Comparison of ENCODE assay signal across 8 cellular contexts in the genomic region with DNA sequence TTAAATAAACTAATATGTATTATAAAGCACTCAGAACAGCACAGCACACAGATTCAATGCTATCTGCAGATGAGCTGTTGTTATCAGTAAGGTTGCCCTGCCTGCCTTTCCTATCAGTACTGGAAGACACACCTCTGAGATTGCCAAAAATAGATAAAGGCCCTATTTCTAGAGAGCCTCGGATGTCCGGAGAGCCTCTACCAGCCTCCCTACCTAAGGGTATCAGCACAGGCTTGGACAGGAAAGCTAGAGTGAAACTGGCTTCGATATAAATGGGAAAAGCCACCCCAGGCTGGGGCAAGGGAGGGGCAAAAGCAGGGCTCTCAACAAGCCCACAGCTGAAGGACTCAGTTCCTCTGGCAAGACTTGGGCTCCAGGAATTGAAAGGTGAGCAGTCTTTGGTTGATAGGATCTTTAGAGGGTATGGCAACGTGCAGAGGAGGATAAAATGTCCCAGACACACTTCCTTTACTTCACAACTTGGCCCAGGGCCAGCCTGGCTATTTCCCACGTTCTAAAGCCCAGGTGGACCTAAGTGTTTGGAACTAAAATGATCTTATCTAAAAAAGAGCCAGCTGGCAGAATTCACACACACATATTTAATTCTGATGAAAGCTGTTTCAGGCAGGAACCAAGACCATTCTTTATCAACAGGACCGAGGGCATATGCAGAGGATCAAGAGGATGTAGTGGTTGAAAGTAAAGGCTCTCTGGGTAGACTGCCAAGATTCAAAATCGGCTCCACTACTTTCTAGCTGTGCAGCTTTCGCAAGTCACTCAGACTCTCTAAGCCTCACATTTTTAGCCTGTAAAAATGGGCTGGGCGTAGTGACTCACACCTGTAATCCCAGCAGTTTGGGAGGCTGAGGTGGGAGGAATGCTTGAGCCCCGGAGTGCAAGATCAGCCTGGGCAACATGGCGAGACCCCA. TPM values are rescaled to one million over a fixed set of nuclear protein-coding genes. Genes with fewer than 3 reads are reported as not detected.
DNase-seq lines count a peak whose midpoint lies in the region; ATAC-seq and TF ChIP-seq lines count a peak whose summit lies in the region.

No MANE protein-coding gene starts in this region.

- peak; percentile 27 for DNase-seq in Calu3
- peak; percentile 14 for DNase-seq in LHCN-M2 (ENCODE audit: low read depth)
- DNase-seq in T-helper 2 cell treated with Interferon-gamma antibody and Interleukin-4, amounts not matched to agents 5 μg/mL and 100 μg/mL, for 36 hours (ENCODE audit: low spot score): no peak
- peak in 1 of 2 donors; percentile 32 for DNase-seq in left colon
- DNase-seq in dorsolateral prefrontal cortex: no peak
- no peak for DNase-seq in activated CD8-positive, alpha-beta memory T cell treated with anti-CD3 and anti-CD28 coated beads for 24 hours
- no peak for DNase-seq in T-helper 9 cell
- DNase-seq in activated T-helper 2 cell treated with anti-CD3 and anti-CD28 coated beads, Interferon-gamma antibody, Interleukin-2, Interleukin-4, amounts not matched to agents 10 μg/mL and 5 μg/mL and 100 μg/mL, durations not matched to agents 14 hours and 24 hours and 36 hours (ENCODE audit: low spot score): no peak

- H3K27me3 ChIP-seq in dorsolateral prefrontal cortex: no peaks in the 10 kb centered on the region

- H3K27me3 Mint-ChIP-seq in Calu3 (ENCODE audit: unreplicated experiment): peaks cover 17% of the 10 kb centered on the region
- peaks cover 7% of the 10 kb centered on the region for H3K27me3 Mint-ChIP-seq in T-helper 2 cell treated with Interferon-gamma antibody and Interleukin-4, amounts not matched to agents 5 μg/mL and 100 μg/mL, for 36 hours (ENCODE audit: low read depth)
- no peaks in the 10 kb centered on the region for H3K27me3 Mint-ChIP-seq in activated T-helper 2 cell treated with anti-CD3 and anti-CD28 coated beads, Interferon-gamma antibody, Interleukin-2, Interleukin-4, amounts not matched to agents 10 μg/mL and 5 μg/mL and 100 μg/mL, durations not matched to agents 14 hours and 24 hours and 36 hours (ENCODE audit: low read depth)

- H3K4me3 ChIP-seq in dorsolateral prefrontal cortex: no peak overlapping the region

- peak overlapping the region; percentile 17 for H3K4me3 Mint-ChIP-seq in Calu3 (ENCODE audit: low read depth, unreplicated experiment)
- H3K4me3 Mint-ChIP-seq in T-helper 2 cell treated with Interferon-gamma antibody and Interleukin-4, amounts not matched to agents 5 μg/mL and 100 μg/mL, for 36 hours: no peak overlapping the region
- H3K4me3 Mint-ChIP-seq in activated T-helper 2 cell treated with anti-CD3 and anti-CD28 coated beads, Interferon-gamma antibody, Interleukin-2, Interleukin-4, amounts not matched to agents 10 μg/mL and 5 μg/mL and 100 μg/mL, durations not matched to agents 14 hours and 24 hours and 36 hours (ENCODE audit: low read depth): no peak overlapping the region

- intact Hi-C loops in Calu3 (cut with micrococcal nuclease; ENCODE audit: unreplicated experiment) (no loop called here), left colon (cut with DNase I, micrococcal nuclease) (no loop called here), dorsolateral prefrontal cortex (cut with DNase I) (no loop called here)
- intact Hi-C loops in activated T-helper 2 cell treated with anti-CD3 and anti-CD28 coated beads, Interferon-gamma antibody, Interleukin-2, Interleukin-4, amounts not matched to agents 10 μg/mL and 5 μg/mL and 100 μg/mL, durations not matched to agents 14 hours and 24 hours and 36 hours (cut with micrococcal nuclease): no loop called here

- TF ChIP-seq CTCF in Calu3 (IDR thresholded peaks at IDR 0.05; ENCODE audit: unreplicated experiment) (no peak), dorsolateral prefrontal cortex (IDR thresholded peaks at IDR 0.05 in 54 of 56, conservative IDR thresholded peaks at IDR 0.05 in 2 of 56; ENCODE audit: low read depth in 1 of 56, partially characterized antibody in 56 of 56) (no peak)

- CTCF ChIA-PET in Calu3 (lab: Charles Lee): interaction anchor here (0.6 to 0.7 kb wide), 2 partner anchors 146 to 306 kb away, joined by 3 to 5 read pairs; no protein-coding TSS in a partner anchor

- ATAC-seq in left colon: peak; percentile 66

- no peak overlapping the region for H3K27ac ChIP-seq in dorsolateral prefrontal cortex

- no peaks in the 10 kb centered on the region for H3K9me3 Mint-ChIP-seq in Calu3 (ENCODE audit: low read depth, unreplicated experiment)
- no peaks in the 10 kb centered on the region for H3K9me3 Mint-ChIP-seq in T-helper 2 cell treated with Interferon-gamma antibody and Interleukin-4, amounts not matched to agents 5 μg/mL and 100 μg/mL, for 36 hours
- H3K9me3 Mint-ChIP-seq in activated T-helper 2 cell treated with anti-CD3 and anti-CD28 coated beads, Interferon-gamma antibody, Interleukin-2, Interleukin-4, amounts not matched to agents 10 μg/mL and 5 μg/mL and 100 μg/mL, durations not matched to agents 14 hours and 24 hours and 36 hours: no peaks in the 10 kb centered on the region

- no peaks in the 10 kb centered on the region for H3K36me3 Mint-ChIP-seq in Calu3 (ENCODE audit: insufficient read depth, unreplicated experiment)
- peaks cover 2% of the 10 kb centered on the region for H3K36me3 Mint-ChIP-seq in T-helper 2 cell treated with Interferon-gamma antibody and Interleukin-4, amounts not matched to agents 5 μg/mL and 100 μg/mL, for 36 hours (ENCODE audit: low read depth)
- H3K36me3 Mint-ChIP-seq in activated T-helper 2 cell treated with anti-CD3 and anti-CD28 coated beads, Interferon-gamma antibody, Interleukin-2, Interleukin-4, amounts not matched to agents 10 μg/mL and 5 μg/mL and 100 μg/mL, durations not matched to agents 14 hours and 24 hours and 36 hours (ENCODE audit: low read depth): no peaks in the 10 kb centered on the region

- no peak overlapping the region for H3K27ac Mint-ChIP-seq in Calu3 (ENCODE audit: unreplicated experiment)
- H3K27ac Mint-ChIP-seq in T-helper 2 cell treated with Interferon-gamma antibody and Interleukin-4, amounts not matched to agents 5 μg/mL and 100 μg/mL, for 36 hours: peak overlapping the region; percentile 49
- H3K27ac Mint-ChIP-seq in activated T-helper 2 cell treated with anti-CD3 and anti-CD28 coated beads, Interferon-gamma antibody, Interleukin-2, Interleukin-4, amounts not matched to agents 10 μg/mL and 5 μg/mL and 100 μg/mL, durations not matched to agents 14 hours and 24 hours and 36 hours: no peak overlapping the region

- no TSS peak for BruUV-seq in Calu3 (replicated peaks; lab: Mats Ljungman, UMichigan)

- peaks cover 15% of the 10 kb centered on the region for H3K4me1 Mint-ChIP-seq in Calu3 (ENCODE audit: low read depth, unreplicated experiment)
- peaks cover 34% of the 10 kb centered on the region for H3K4me1 Mint-ChIP-seq in T-helper 2 cell treated with Interferon-gamma antibody and Interleukin-4, amounts not matched to agents 5 μg/mL and 100 μg/mL, for 36 hours (ENCODE audit: low read depth)
- peaks cover 41% of the 10 kb centered on the region for H3K4me1 Mint-ChIP-seq in activated T-helper 2 cell treated with anti-CD3 and anti-CD28 coated beads, Interferon-gamma antibody, Interleukin-2, Interleukin-4, amounts not matched to agents 10 μg/mL and 5 μg/mL and 100 μg/mL, durations not matched to agents 14 hours and 24 hours and 36 hours (ENCODE audit: low read depth)

RNA-seq across cellular contexts. Expression of a gene that starts 37.8 kb away (rescaled TPM):
- 2.5 and 4.4 TPM in 2 replicates for total RNA-seq in Calu3 (2022)
- total RNA-seq in LHCN-M2 (2014; rRNA removed): 3.3 and 6.9 TPM in 2 replicates
- 1.5 TPM for polyA plus RNA-seq in LHCN-M2 (2012)
- 10 to 100 TPM; 31.3 to 31.7 TPM for total RNA-seq in left colon
- 100 to 1,000 TPM in 2 of 120 experiments, 10 to 100 TPM in 118; 35.5 to 122 (median 61.5) TPM for total RNA-seq in dorsolateral prefrontal cortex
- total RNA-seq in activated T-helper 2 cell treated with anti-CD3 and anti-CD28 coated beads, Interferon-gamma antibody, Interleukin-2, Interleukin-4, amounts not matched to agents 10 μg/mL and 5 μg/mL and 100 μg/mL, durations not matched to agents 14 hours and 24 hours and 36 hours: 49.3 and 49.6 TPM in 2 replicates

Comparison
In these comparisons a context has a peak if more than half of its experiments do, and no peak if none do; other contexts are left out.
1. DNase-seq: peak in Calu3 (single experiment) and LHCN-M2 (single experiment); none in T-helper 2 cell treated with Interferon-gamma antibody and Interleukin-4, amounts not matched to agents 5 μg/mL and 100 μg/mL, for 36 hours (single experiment), dorsolateral prefrontal cortex (0 of 10), activated CD8-positive, alpha-beta memory T cell treated with anti-CD3 and anti-CD28 coated beads for 24 hours (single experiment), T-helper 9 cell (single experiment) and activated T-helper 2 cell treated with anti-CD3 and anti-CD28 coated beads, Interferon-gamma antibody, Interleukin-2, Interleukin-4, amounts not matched to agents 10 μg/mL and 5 μg/mL and 100 μg/mL, durations not matched to agents 14 hours and 24 hours and 36 hours (single experiment).